In the genomic region with DNA sequence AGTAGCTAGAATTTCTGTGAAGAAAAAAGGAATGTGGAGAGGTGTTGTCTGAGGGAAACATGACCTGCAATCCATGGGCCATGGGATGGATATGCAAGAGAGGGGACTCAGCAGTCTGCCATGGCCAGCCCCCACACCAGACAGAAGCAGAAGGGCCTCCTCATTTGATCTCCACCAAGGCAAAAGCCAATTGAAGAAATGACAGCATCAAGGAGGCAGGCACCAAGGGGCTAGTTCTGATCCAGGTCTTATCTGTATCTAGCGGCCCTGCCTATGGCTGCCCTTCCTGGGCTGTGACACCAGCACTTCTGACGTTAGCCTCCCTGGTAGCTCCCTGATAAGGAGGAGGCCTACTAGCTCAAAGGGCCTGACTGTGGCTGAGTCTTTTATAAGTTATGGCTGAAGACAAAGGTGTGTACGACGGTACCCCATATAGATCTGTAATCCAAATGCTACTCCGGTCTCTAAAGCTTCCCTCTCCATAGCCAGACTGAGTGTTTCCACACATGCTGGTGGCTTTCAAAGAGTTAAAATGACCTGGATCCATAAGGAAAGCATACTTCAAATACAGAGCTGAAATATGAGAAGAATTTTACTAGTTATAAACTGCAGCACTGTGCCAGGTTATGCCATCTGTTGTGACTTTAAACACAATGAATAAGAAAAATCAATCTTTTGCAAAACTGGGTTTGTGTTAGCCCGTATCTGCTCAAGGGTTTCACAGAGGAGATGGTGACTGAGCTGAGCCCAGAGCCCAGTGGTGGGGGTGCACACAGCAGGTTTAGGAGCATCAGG, we compare ENCODE assay signal across 21 cellular contexts.
"Had no signal": no experiment of that assay in that cellular context is flagged by ENCODE, and none has a peak within 500 bp of the region (broad histone marks: within the 10 kb centered on the region; RNA-seq: fewer than 3 reads in every experiment).

No MANE protein-coding gene starts in this region.

- H3K27ac ChIP-seq: epithelial cell of prostate, foreskin keratinocyte, sigmoid colon, thyroid gland had no signal

- H3K27ac Mint-ChIP-seq: activated CD4-positive, alpha-beta memory T cell treated with anti-CD3 and anti-CD28 coated beads, Interleukin-2, amount 10 ng/mL, durations not matched to agents 7 days and 5 days; activated naive CD8-positive, alpha-beta T cell treated with anti-CD3 and anti-CD28 coated beads, Interleukin-2, amount 10 ng/mL, durations not matched to agents 7 days and 5 days; activated T-helper 2 cell treated with anti-CD3 and anti-CD28 coated beads, Interferon-gamma antibody, Interleukin-2, Interleukin-4, amounts not matched to agents 10 μg/mL and 5 μg/mL and 100 μg/mL, durations not matched to agents 14 hours and 24 hours and 36 hours; endodermal cell; nephron; stimulated activated naive B cell treated with anti-CD40 and anti-IgM and Interleukin-4, amounts not matched to agents 10 μg/mL and 1 μg/mL and 100 μg/mL, for 72 hours had no signal

- H3K4me1 ChIP-seq: foreskin keratinocyte, sigmoid colon, thyroid gland had no signal

- ATAC-seq: foreskin keratinocyte; stimulated activated naive B cell treated with anti-CD40 and anti-IgM and Interleukin-4, amounts not matched to agents 10 μg/mL and 1 μg/mL and 100 μg/mL, for 72 hours had no signal

- H3K4me1 Mint-ChIP-seq: activated naive CD8-positive, alpha-beta T cell treated with anti-CD3 and anti-CD28 coated beads, Interleukin-2, amount 10 ng/mL, durations not matched to agents 7 days and 5 days; endodermal cell; nephron had no signal

- DNase-seq: activated CD4-positive, alpha-beta memory T cell treated with anti-CD3 and anti-CD28 coated beads, Interleukin-2, amount 10 ng/mL, durations not matched to agents 7 days and 5 days; activated CD4-positive, alpha-beta T cell treated with anti-CD3 and anti-CD28 coated beads for 48 hours; activated CD4-positive, CD25-positive, alpha-beta regulatory T cell; activated naive CD4-positive, alpha-beta T cell treated with Interleukin-2 at 50 U/mL for 16 hours; activated naive CD8-positive, alpha-beta T cell treated with anti-CD3 and anti-CD28 coated beads, Interleukin-2, amount 10 ng/mL, durations not matched to agents 7 days and 5 days; activated T-cell treated with anti-CD3 and anti-CD28 coated beads, Interleukin-2, amount 50 U/mL, for 24 hours; amygdala; central memory CD4-positive, alpha-beta T cell; dorsolateral prefrontal cortex; endodermal cell; foreskin keratinocyte; glutamatergic neuron; nucleus accumbens; sigmoid colon; stimulated activated CD4-positive, alpha-beta T cell treated with anti-CD3 and anti-CD28 coated beads, Interleukin-4, amount 100 ng/mL, for 4 hours; stimulated activated naive B cell treated with anti-CD40 and anti-IgM and Interleukin-4, amounts not matched to agents 10 μg/mL and 1 μg/mL and 100 μg/mL, for 72 hours; thyroid gland had no signal

- H3K9me3 ChIP-seq: sigmoid colon, thyroid gland had no signal

- H3K9me3 Mint-ChIP-seq: activated CD4-positive, alpha-beta memory T cell treated with anti-CD3 and anti-CD28 coated beads, Interleukin-2, amount 10 ng/mL, durations not matched to agents 7 days and 5 days; activated naive CD8-positive, alpha-beta T cell treated with anti-CD3 and anti-CD28 coated beads, Interleukin-2, amount 10 ng/mL, durations not matched to agents 7 days and 5 days; activated T-cell treated with anti-CD3 and anti-CD28 coated beads, Interleukin-2, amount 50 U/mL, for 24 hours; activated T-helper 2 cell treated with anti-CD3 and anti-CD28 coated beads, Interferon-gamma antibody, Interleukin-2, Interleukin-4, amounts not matched to agents 10 μg/mL and 5 μg/mL and 100 μg/mL, durations not matched to agents 14 hours and 24 hours and 36 hours; endodermal cell; nephron; stimulated activated naive B cell treated with anti-CD40 and anti-IgM and Interleukin-4, amounts not matched to agents 10 μg/mL and 1 μg/mL and 100 μg/mL, for 72 hours had no signal

- H3K4me3 Mint-ChIP-seq: activated CD4-positive, alpha-beta memory T cell treated with anti-CD3 and anti-CD28 coated beads, Interleukin-2, amount 10 ng/mL, durations not matched to agents 7 days and 5 days; activated naive CD8-positive, alpha-beta T cell treated with anti-CD3 and anti-CD28 coated beads, Interleukin-2, amount 10 ng/mL, durations not matched to agents 7 days and 5 days; activated T-cell treated with anti-CD3 and anti-CD28 coated beads, Interleukin-2, amount 50 U/mL, for 24 hours; endodermal cell; nephron; stimulated activated naive B cell treated with anti-CD40 and anti-IgM and Interleukin-4, amounts not matched to agents 10 μg/mL and 1 μg/mL and 100 μg/mL, for 72 hours had no signal

- H3K27me3 Mint-ChIP-seq: activated CD4-positive, alpha-beta memory T cell treated with anti-CD3 and anti-CD28 coated beads, Interleukin-2, amount 10 ng/mL, durations not matched to agents 7 days and 5 days; activated naive CD8-positive, alpha-beta T cell treated with anti-CD3 and anti-CD28 coated beads, Interleukin-2, amount 10 ng/mL, durations not matched to agents 7 days and 5 days; activated T-cell treated with anti-CD3 and anti-CD28 coated beads, Interleukin-2, amount 50 U/mL, for 24 hours; stimulated activated naive B cell treated with anti-CD40 and anti-IgM and Interleukin-4, amounts not matched to agents 10 μg/mL and 1 μg/mL and 100 μg/mL, for 72 hours had no signal

- H3K4me3 ChIP-seq: dorsolateral prefrontal cortex, lung, sigmoid colon, thyroid gland had no signal

- H3K27me3 ChIP-seq: dorsolateral prefrontal cortex, foreskin keratinocyte, sigmoid colon, thyroid gland had no signal
